9 cellular contexts compared by ENCODE assay signal in genomic region chrX:86133761-86134160, GRCh38. TPM values are rescaled to one million over a fixed set of nuclear protein-coding genes. Genes with fewer than 3 reads are reported as not detected.
A peak's percentile ranks its signal among the peaks of the same experiment; 100 is the strongest.
DNase-seq lines count a peak whose midpoint lies in the region; ATAC-seq and TF ChIP-seq lines count a peak whose summit lies in the region.
"Had no signal": no experiment of that assay in that cellular context is flagged by ENCODE, and none has a peak within 500 bp of the region (broad histone marks: within the 10 kb centered on the region; RNA-seq: fewer than 3 reads in every experiment).

No MANE protein-coding gene starts in this region.

- CTCF ChIA-PET in SK-N-SH (lab: Yijun Ruan, JAX) = interaction anchor here (0.8 to 2.1 kb wide), 8 partner anchors 10 to 454 kb away, joined by 3 to 13 read pairs (median 3); no protein-coding TSS in a partner anchor

- no peak overlapping the region for H3K27ac Mint-ChIP-seq in activated T-cell treated with anti-CD3 and anti-CD28 coated beads, Interleukin-2, amount 50 U/mL, for 72 hours

- H3K4me1 ChIP-seq in SK-N-SH (ENCODE audit: control insufficient read depth in 1 of 2, insufficient read depth in 2 of 2, low read depth in 1 of 2, low read length in 1 of 2) (no peaks in the 10 kb centered on the region), hepatocyte (ENCODE audit: insufficient read depth) (no peaks in the 10 kb centered on the region)

- no peaks in the 10 kb centered on the region for H3K9me2 ChIP-seq in SK-N-SH
- H3K9me2 ChIP-seq in hepatocyte (replicated peaks; ENCODE audit: insufficient read depth) = no peaks in the 10 kb centered on the region

- POLR2A ChIA-PET in SK-N-SH (lab: Yijun Ruan, JAX) = no interaction called here

- no peak for TF ChIP-seq EP300 in SK-N-SH (IDR thresholded peaks at IDR 0.05; ENCODE audit: borderline replicate concordance in 1 of 2, low read depth in 1 of 2, low read length in 1 of 2)

- H3K27ac ChIP-seq in SK-N-SH (ENCODE audit: low read depth in 2 of 2, low read length in 1 of 2) = no peak overlapping the region
- H3K27ac ChIP-seq in hepatocyte = no peak overlapping the region

- TF ChIP-seq CTCF in SK-N-SH (IDR thresholded peaks at IDR 0.05) = peak; percentile 77
- peak; percentile 64 for TF ChIP-seq CTCF in hepatocyte (IDR thresholded peaks at IDR 0.05; ENCODE audit: poor library complexity)

- H3K79me2 ChIP-seq in SK-N-SH (ENCODE audit: insufficient read depth) = no peaks in the 10 kb centered on the region
- H3K79me2 ChIP-seq in hepatocyte = no peaks in the 10 kb centered on the region

- ATAC-seq in GM19395 (IDR thresholded peaks at IDR 0.05; ENCODE audit: unreplicated experiment) = peak; percentile 78
- ATAC-seq in activated T-cell treated with anti-CD3 and anti-CD28 coated beads, Interleukin-2, amount 50 U/mL, for 72 hours (replicated peaks in 1 of 2) = no peak

- H4K20me1 ChIP-seq in SK-N-SH (ENCODE audit: insufficient read depth) = no peaks in the 10 kb centered on the region
- no peaks in the 10 kb centered on the region for H4K20me1 ChIP-seq in hepatocyte (ENCODE audit: insufficient read depth, poor library complexity, severe bottlenecking)

- H3K9ac ChIP-seq in SK-N-SH = no peak overlapping the region

- peak; percentile 44; the same call in 1 of the 2 replicates for TF ChIP-seq RAD21 in SK-N-SH (IDR thresholded peaks at IDR 0.05; ENCODE audit: low read length)

- H3K4me3 Mint-ChIP-seq in activated T-cell treated with anti-CD3 and anti-CD28 coated beads, Interleukin-2, amount 50 U/mL, for 72 hours = no peak overlapping the region

- DNase-seq in Ammon's horn (ENCODE audit: low spot score) = peak; percentile 22
- peak; percentile 17 for DNase-seq in SK-N-SH
- peak; percentile 32 for DNase-seq in hepatocyte (ENCODE audit: low spot score)
- DNase-seq in ureter (ENCODE audit: low spot score) = no peak
- DNase-seq in activated T-cell treated with anti-CD3 and anti-CD28 coated beads, Interleukin-2, amount 50 U/mL, for 72 hours = no peak
- DNase-seq in UCSD-AML1 (lab: John Stamatoyannopoulos, UW; ENCODE audit: unreplicated experiment) = no peak
- DNase-seq in NCI-H226 = no peak

- H3K4me3 ChIP-seq in SK-N-SH (ENCODE audit: low read depth in 2 of 2, low read length in 1 of 2) = no peak overlapping the region
- no peak overlapping the region for H3K4me3 ChIP-seq in hepatocyte

- H2AFZ ChIP-seq in SK-N-SH (ENCODE audit: low read depth) = peak overlapping the region; percentile 2; the same call in 1 of the 2 replicates
- H2AFZ ChIP-seq in hepatocyte = no peak overlapping the region

- H3K9me3 Mint-ChIP-seq in activated T-cell treated with anti-CD3 and anti-CD28 coated beads, Interleukin-2, amount 50 U/mL, for 72 hours = no peaks in the 10 kb centered on the region

- H3K36me3 ChIP-seq in SK-N-SH (replicated peaks in 1 of 2; ENCODE audit: control insufficient read depth in 1 of 2, insufficient read depth in 2 of 2, low read length in 1 of 2) (no peaks in the 10 kb centered on the region), hepatocyte (replicated peaks; ENCODE audit: insufficient read depth, low read depth) (no peaks in the 10 kb centered on the region)

- H3K4me2 ChIP-seq in SK-N-SH (no peak overlapping the region), hepatocyte (no peak overlapping the region)

- H3K27me3 ChIP-seq in SK-N-SH (ENCODE audit: insufficient read depth) = no peaks in the 10 kb centered on the region; the same call in 1 of the 2 replicates
- H3K27me3 ChIP-seq in hepatocyte = no peaks in the 10 kb centered on the region

- no peaks in the 10 kb centered on the region for H3K36me3 Mint-ChIP-seq in activated T-cell treated with anti-CD3 and anti-CD28 coated beads, Interleukin-2, amount 50 U/mL, for 72 hours (ENCODE audit: insufficient read depth in 2 of 2)

- 2% methylated on average over 3 of the region's 3 CpGs for WGBS in SK-N-SH (ENCODE audit: low lambda C conversion rate)
- 9% methylated on average over 3 of the region's 3 CpGs for WGBS in hepatocyte (ENCODE audit: low lambda C conversion rate, missing lambda C conversion rate)

- H3K9me3 ChIP-seq in SK-N-SH (no peaks in the 10 kb centered on the region), hepatocyte (ENCODE audit: low read depth) (no peaks in the 10 kb centered on the region)

- no peaks in the 10 kb centered on the region for H3K4me1 Mint-ChIP-seq in activated T-cell treated with anti-CD3 and anti-CD28 coated beads, Interleukin-2, amount 50 U/mL, for 72 hours (ENCODE audit: low read depth)

- no peaks in the 10 kb centered on the region for H3F3A ChIP-seq in SK-N-SH (replicated peaks; ENCODE audit: insufficient read depth)

- peaks cover 26% of the 10 kb centered on the region for H3K27me3 Mint-ChIP-seq in activated T-cell treated with anti-CD3 and anti-CD28 coated beads, Interleukin-2, amount 50 U/mL, for 72 hours (ENCODE audit: low read depth)

TF ChIP-seq in SK-N-SH, 30 proteins besides CTCF, POLR2A, EP300 and RAD21:
- TF ChIP-seq PBX3 (IDR thresholded peaks at IDR 0.05) (no peak), FOSL2 (IDR thresholded peaks at IDR 0.05; ENCODE audit: borderline replicate concordance, low read depth) (no peak), TAF1 (IDR thresholded peaks at IDR 0.05; ENCODE audit: borderline replicate concordance, low read depth, low read length) (no peak), NFIC (IDR thresholded peaks at IDR 0.05; ENCODE audit: borderline replicate concordance) (no peak), FOXM1 (IDR thresholded peaks at IDR 0.05; ENCODE audit: low read depth) (no peak), FOXJ3 (CRISPR knock-in tag; IDR thresholded peaks at IDR 0.05) (no peak), MAX (IDR thresholded peaks at IDR 0.05; ENCODE audit: low read depth) (no peak)

RNA-seq across cellular contexts. Expression of gene DACH2, which starts 14.5 kb away (rescaled TPM):
- polyA plus RNA-seq in SK-N-SH (2012; rRNA removed) (not detected in 2 replicates), hepatocyte (0.36 and 0.87 TPM in 2 replicates)
- polyA plus RNA-seq in SK-N-SH (2012; cell fraction: cytosol; rRNA removed) = not detected in 2 replicates
- 0.02 TPM in 1 of 2 replicates, not detected in the other for polyA plus RNA-seq in SK-N-SH (2012; cell fraction: nucleus; rRNA removed)
- total RNA-seq in hepatocyte (0.67 and 0.80 TPM in 2 replicates), ureter (2.6 TPM)
- under 1 TPM in 1 of 2 donors, not detected in 1; 0.05 TPM for total RNA-seq in activated T-cell treated with anti-CD3 and anti-CD28 coated beads, Interleukin-2, amount 50 U/mL, for 72 hours
- total RNA-seq: T-helper 2 cell treated with Interferon-gamma antibody and Interleukin-4, amounts not matched to agents 100 ng/mL and 5 ng/mL, for 36 hours had no signal

Comparison
In these comparisons a context has a peak if more than half of its experiments do, and no peak if none do; other contexts are left out.
1. DNase-seq: peak in Ammon's horn (single experiment), SK-N-SH (single experiment) and hepatocyte (single experiment); none in ureter (single experiment), activated T-cell treated with anti-CD3 and anti-CD28 coated beads, Interleukin-2, amount 50 U/mL, for 72 hours (0 of 2), UCSD-AML1 (single experiment) and NCI-H226 (single experiment).